Comparison of ENCODE assay signal across 1 cellular context in genomic region chr3:143811602-143812001, GRCh38.
TF ChIP-seq lines count a peak whose summit lies in the region.

No MANE protein-coding gene starts in this region.

TF ChIP-seq in H1, 55 proteins besides CTCF, POLR2A, EP300 and RAD21:
- TF ChIP-seq MAX (IDR thresholded peaks at IDR 0.05) (no peak), CEBPB (IDR thresholded peaks at IDR 0.05; ENCODE audit: low read depth, low read length) (0 out of 2 replicates have a peak, but pooled peaks have one; percentile 8)
